Comparison of ENCODE assay signal across 11 cellular contexts in the genomic region with DNA sequence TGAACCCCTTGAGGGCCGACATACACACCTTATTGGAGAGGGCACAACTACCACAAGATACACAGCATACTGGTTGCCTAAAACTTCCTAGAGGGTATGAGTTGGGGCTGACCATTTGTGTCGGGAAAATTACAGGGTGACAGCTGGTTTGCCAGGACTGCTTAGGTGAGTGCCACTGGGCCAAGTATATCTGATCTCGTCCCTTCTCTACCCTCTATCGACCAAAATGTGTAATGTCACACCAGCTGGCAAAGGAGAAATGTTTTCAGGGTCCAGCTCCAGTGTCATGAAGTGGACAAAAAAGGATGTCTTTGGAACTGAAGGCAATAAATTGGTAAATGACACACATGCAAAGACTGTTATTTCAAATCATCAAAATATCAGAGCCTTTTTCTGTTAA.
DNase-seq lines count a peak whose midpoint lies in the region; ATAC-seq and TF ChIP-seq lines count a peak whose summit lies in the region.
"Had no signal": no experiment of that assay in that cellular context is flagged by ENCODE, and none has a peak within 500 bp of the region (broad histone marks: within the 10 kb centered on the region; RNA-seq: fewer than 3 reads in every experiment).

No MANE protein-coding gene starts in this region.

- CTCF ChIA-PET in WTC11 (lab: Charles Lee), result interaction anchor here (0.6 to 1.3 kb wide), 6 partner anchors 9 to 897 kb away, joined by 3 read pairs; no protein-coding TSS in a partner anchor
- CTCF ChIA-PET in activated CD8-positive, alpha-beta T cell treated with anti-CD3 and anti-CD28 coated beads for 36 hours (lab: Charles Lee), result no interaction called here

- no peaks in the 10 kb centered on the region for H3K4me1 Mint-ChIP-seq in WTC11
- no peaks in the 10 kb centered on the region for H3K4me1 Mint-ChIP-seq in activated CD8-positive, alpha-beta T cell treated with anti-CD3 and anti-CD28 coated beads for 36 hours (ENCODE audit: low read depth)

- TF ChIP-seq CTCF in WTC11 (IDR thresholded peaks at IDR 0.05), result no peak; the same call in 1 of the 2 replicates
- TF ChIP-seq CTCF in activated CD8-positive, alpha-beta T cell treated with anti-CD3 and anti-CD28 coated beads for 36 hours (IDR thresholded peaks at IDR 0.05), result no peak

- POLR2A ChIA-PET in WTC11 (lab: Charles Lee), result no interaction called here
- POLR2A ChIA-PET in activated CD8-positive, alpha-beta T cell treated with anti-CD3 and anti-CD28 coated beads for 36 hours (lab: Charles Lee), result no interaction called here

- H3K4me3 Mint-ChIP-seq in WTC11, result no peak overlapping the region
- H3K4me3 Mint-ChIP-seq in activated CD8-positive, alpha-beta T cell treated with anti-CD3 and anti-CD28 coated beads for 36 hours, result no peak overlapping the region

- no peak overlapping the region for H3K27ac Mint-ChIP-seq in WTC11
- H3K27ac Mint-ChIP-seq in activated CD8-positive, alpha-beta T cell treated with anti-CD3 and anti-CD28 coated beads for 36 hours, result no peak overlapping the region
- H3K27ac Mint-ChIP-seq: activated naive CD4-positive, alpha-beta T cell treated with anti-CD3 and anti-CD28 coated beads, Interleukin-2, amount 50 U/mL, for 72 hours had no signal

- H3K9me3 Mint-ChIP-seq in WTC11, result no peaks in the 10 kb centered on the region
- H3K9me3 Mint-ChIP-seq in activated CD8-positive, alpha-beta T cell treated with anti-CD3 and anti-CD28 coated beads for 36 hours, result no peaks in the 10 kb centered on the region

- H3K36me3 Mint-ChIP-seq in WTC11, result no peaks in the 10 kb centered on the region
- H3K36me3 Mint-ChIP-seq in activated CD8-positive, alpha-beta T cell treated with anti-CD3 and anti-CD28 coated beads for 36 hours (ENCODE audit: low read depth), result no peaks in the 10 kb centered on the region
- H3K36me3 Mint-ChIP-seq: activated naive CD4-positive, alpha-beta T cell treated with anti-CD3 and anti-CD28 coated beads, Interleukin-2, amount 50 U/mL, for 72 hours had no signal

- no peaks in the 10 kb centered on the region for H3K27me3 Mint-ChIP-seq in WTC11 (ENCODE audit: low read depth)
- H3K27me3 Mint-ChIP-seq in activated CD8-positive, alpha-beta T cell treated with anti-CD3 and anti-CD28 coated beads for 36 hours, result no peaks in the 10 kb centered on the region

- peak; percentile 59 for ATAC-seq in GM21360 (IDR thresholded peaks at IDR 0.05; ENCODE audit: unreplicated experiment)
- peak; percentile 83 for ATAC-seq in WTC11
- ATAC-seq in activated CD8-positive, alpha-beta T cell treated with anti-CD3 and anti-CD28 coated beads for 36 hours, result no peak
- ATAC-seq in HG03135 (IDR thresholded peaks at IDR 0.05; ENCODE audit: unreplicated experiment), result no peak
- no peak for ATAC-seq in GM21515 (IDR thresholded peaks at IDR 0.05; ENCODE audit: unreplicated experiment)
- ATAC-seq: activated naive CD4-positive, alpha-beta T cell treated with anti-CD3 and anti-CD28 coated beads, Interleukin-2, amount 50 U/mL, for 72 hours had no signal

- intact Hi-C loops in activated CD8-positive, alpha-beta T cell treated with anti-CD3 and anti-CD28 coated beads for 36 hours (cut with micrococcal nuclease), result no loop called here

- DNase-seq in Daoy (ENCODE audit: low read depth) (peak; percentile 3), HT1080 (ENCODE audit: low read depth) (peak; percentile 39), WTC11 (ENCODE audit: low spot score) (no peak)
- no peak for DNase-seq in activated CD8-positive, alpha-beta T cell treated with anti-CD3 and anti-CD28 coated beads for 36 hours
- no peak for DNase-seq in activated T-cell treated with anti-CD3 and anti-CD28 coated beads, Interleukin-2, amount 50 U/mL, for 1 hour
- DNase-seq: activated CD4-positive, alpha-beta T cell treated with anti-CD3 and anti-CD28 coated beads for 1 hour; DMS79 treated with DMSO at 0.1 percent for 48 hours had no signal

TF ChIP-seq in WTC11, 78 proteins besides CTCF, POLR2A, EP300 and RAD21 (continues in another document):
- TF ChIP-seq TP53 (CRISPR knock-in tag; IDR thresholded peaks at IDR 0.05) (no peak), NFYB (CRISPR knock-in tag; conservative IDR thresholded peaks at IDR 0.05; ENCODE audit: low read depth) (no peak), E2F4 (CRISPR knock-in tag; IDR thresholded peaks at IDR 0.05; ENCODE audit: borderline replicate concordance, low read depth) (no peak), ZNF512 (CRISPR knock-in tag; IDR thresholded peaks at IDR 0.05; ENCODE audit: borderline replicate concordance) (no peak), RELA (CRISPR knock-in tag; IDR thresholded peaks at IDR 0.05; ENCODE audit: borderline replicate concordance) (no peak), JAZF1 (CRISPR knock-in tag; IDR thresholded peaks at IDR 0.05) (no peak), CDX4 (CRISPR knock-in tag; IDR thresholded peaks at IDR 0.05; ENCODE audit: borderline replicate concordance) (no peak), IRF1 (CRISPR knock-in tag; IDR thresholded peaks at IDR 0.05) (no peak), EMX1 (CRISPR knock-in tag; IDR thresholded peaks at IDR 0.05) (no peak), GABPB1 (CRISPR knock-in tag; IDR thresholded peaks at IDR 0.05) (no peak), ZNF121 (CRISPR knock-in tag; IDR thresholded peaks at IDR 0.05) (no peak), GTF2I (CRISPR knock-in tag; conservative IDR thresholded peaks at IDR 0.05) (no peak), CBFB (CRISPR knock-in tag; IDR thresholded peaks at IDR 0.05; ENCODE audit: low read depth) (no peak)
- TF ChIP-seq, protein P1, sequence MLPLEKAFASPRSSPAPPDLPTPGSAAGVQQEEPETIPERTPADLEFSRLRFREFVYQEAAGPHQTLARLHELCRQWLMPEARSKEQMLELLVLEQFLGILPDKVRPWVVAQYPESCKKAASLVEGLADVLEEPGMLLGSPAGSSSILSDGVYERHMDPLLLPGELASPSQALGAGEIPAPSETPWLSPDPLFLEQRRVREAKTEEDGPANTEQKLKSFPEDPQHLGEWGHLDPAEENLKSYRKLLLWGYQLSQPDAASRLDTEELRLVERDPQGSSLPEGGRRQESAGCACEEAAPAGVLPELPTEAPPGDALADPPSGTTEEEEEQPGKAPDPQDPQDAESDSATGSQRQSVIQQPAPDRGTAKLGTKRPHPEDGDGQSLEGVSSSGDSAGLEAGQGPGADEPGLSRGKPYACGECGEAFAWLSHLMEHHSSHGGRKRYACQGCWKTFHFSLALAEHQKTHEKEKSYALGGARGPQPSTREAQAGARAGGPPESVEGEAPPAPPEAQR (CRISPR knock-in tag; IDR thresholded peaks at IDR 0.05), result no peak
- TF ChIP-seq, protein P2, sequence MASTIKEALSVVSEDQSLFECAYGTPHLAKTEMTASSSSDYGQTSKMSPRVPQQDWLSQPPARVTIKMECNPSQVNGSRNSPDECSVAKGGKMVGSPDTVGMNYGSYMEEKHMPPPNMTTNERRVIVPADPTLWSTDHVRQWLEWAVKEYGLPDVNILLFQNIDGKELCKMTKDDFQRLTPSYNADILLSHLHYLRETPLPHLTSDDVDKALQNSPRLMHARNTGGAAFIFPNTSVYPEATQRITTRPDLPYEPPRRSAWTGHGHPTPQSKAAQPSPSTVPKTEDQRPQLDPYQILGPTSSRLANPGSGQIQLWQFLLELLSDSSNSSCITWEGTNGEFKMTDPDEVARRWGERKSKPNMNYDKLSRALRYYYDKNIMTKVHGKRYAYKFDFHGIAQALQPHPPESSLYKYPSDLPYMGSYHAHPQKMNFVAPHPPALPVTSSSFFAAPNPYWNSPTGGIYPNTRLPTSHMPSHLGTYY (CRISPR knock-in tag; IDR thresholded peaks at IDR 0.05), result no peak

Comparison
In these comparisons a context has a peak if more than half of its experiments do, and no peak if none do; other contexts are left out.
1. DNase-seq: peak in Daoy (single experiment) and HT1080 (single experiment); none in WTC11 (single experiment), activated CD8-positive, alpha-beta T cell treated with anti-CD3 and anti-CD28 coated beads for 36 hours (single experiment) and activated T-cell treated with anti-CD3 and anti-CD28 coated beads, Interleukin-2, amount 50 U/mL, for 1 hour (single experiment).
2. ATAC-seq: peak in GM21360 (single experiment) and WTC11 (single experiment); none in activated CD8-positive, alpha-beta T cell treated with anti-CD3 and anti-CD28 coated beads for 36 hours (single experiment), HG03135 (single experiment) and GM21515 (single experiment).